Comparison of ENCODE assay signal across 8 cellular contexts in genomic region chr9:6024035-6024554, GRCh38. TPM values are rescaled to one million over a fixed set of nuclear protein-coding genes. Genes with fewer than 3 reads are reported as not detected.
A peak's percentile ranks its signal among the peaks of the same experiment; 100 is the strongest.
DNase-seq lines count a peak whose midpoint lies in the region; ATAC-seq and TF ChIP-seq lines count a peak whose summit lies in the region.

No MANE protein-coding gene starts in this region.

- peaks cover 4% of the 10 kb centered on the region for H3K4me1 Mint-ChIP-seq in T-helper 17 cell
- H3K4me1 Mint-ChIP-seq in stimulated activated naive CD8-positive, alpha-beta T cell treated with anti-CD3 and anti-CD28 coated beads, Interleukin-15, amount 100 ng/mL, for 72 hours = peaks cover 6% of the 10 kb centered on the region

- H3K27ac ChIP-seq in C4-2B (no peak overlapping the region), foreskin keratinocyte (no peak overlapping the region)

- H3K27me3 Mint-ChIP-seq in T-helper 17 cell = peaks cover 12% of the 10 kb centered on the region
- H3K27me3 Mint-ChIP-seq in stimulated activated naive CD8-positive, alpha-beta T cell treated with anti-CD3 and anti-CD28 coated beads, Interleukin-15, amount 100 ng/mL, for 72 hours = peaks cover 6% of the 10 kb centered on the region

- ATAC-seq in HG03342 (IDR thresholded peaks at IDR 0.05; ENCODE audit: unreplicated experiment) = peak; percentile 80
- peak; percentile 80 for ATAC-seq in T-helper 17 cell
- peak; percentile 64 for ATAC-seq in foreskin keratinocyte
- peak; percentile 85 for ATAC-seq in stimulated activated naive CD8-positive, alpha-beta T cell treated with anti-CD3 and anti-CD28 coated beads, Interleukin-15, amount 100 ng/mL, for 72 hours
- ATAC-seq in GM21390 (IDR thresholded peaks at IDR 0.05; ENCODE audit: unreplicated experiment) = no peak

- no peaks in the 10 kb centered on the region for H3K27me3 ChIP-seq in foreskin keratinocyte

- DNase-seq in T-helper 17 cell = no peak
- DNase-seq in foreskin keratinocyte = peak; percentile 4 to 13
- DNase-seq in stimulated activated naive CD8-positive, alpha-beta T cell treated with anti-CD3 and anti-CD28 coated beads, Interleukin-15, amount 100 ng/mL, for 72 hours = peak; percentile 20 to 33
- no peak for DNase-seq in globus pallidus (ENCODE audit: low spot score)

- TF ChIP-seq CTCF in C4-2B (conservative IDR thresholded peaks at IDR 0.05) (peak; percentile 80), GM12874 (IDR thresholded peaks at IDR 0.05; ENCODE audit: insufficient read depth, low read depth, low read length) (peak; percentile 68), foreskin keratinocyte (conservative IDR thresholded peaks at IDR 0.05) (peak; percentile 57)

- H3K36me3 Mint-ChIP-seq in T-helper 17 cell (ENCODE audit: low read depth) = peaks cover 2% of the 10 kb centered on the region

- H3K4me3 Mint-ChIP-seq in T-helper 17 cell = no peak overlapping the region
- peak overlapping the region; percentile 67 to 71 for H3K4me3 Mint-ChIP-seq in stimulated activated naive CD8-positive, alpha-beta T cell treated with anti-CD3 and anti-CD28 coated beads, Interleukin-15, amount 100 ng/mL, for 72 hours

- no peaks in the 10 kb centered on the region for H3K9me3 ChIP-seq in T-helper 17 cell (ENCODE audit: control insufficient read depth, low read length, poor library complexity, severe bottlenecking)

- H3K4me1 ChIP-seq in foreskin keratinocyte = no peaks in the 10 kb centered on the region

- no peak overlapping the region for H3K27ac Mint-ChIP-seq in T-helper 17 cell
- H3K27ac Mint-ChIP-seq in stimulated activated naive CD8-positive, alpha-beta T cell treated with anti-CD3 and anti-CD28 coated beads, Interleukin-15, amount 100 ng/mL, for 72 hours = no peak overlapping the region

- no peaks in the 10 kb centered on the region for H3K9me3 Mint-ChIP-seq in stimulated activated naive CD8-positive, alpha-beta T cell treated with anti-CD3 and anti-CD28 coated beads, Interleukin-15, amount 100 ng/mL, for 72 hours

RNA-seq across cellular contexts. Expression of gene RANBP6, which starts 8.7 kb away (rescaled TPM):
- total RNA-seq in T-helper 17 cell (10 to 100 TPM; 30.4 to 32.2 TPM), foreskin keratinocyte (12.9 and 14.6 TPM in 2 replicates)
- 3.9 and 4.4 TPM in 2 replicates for polyA plus RNA-seq in foreskin keratinocyte

Comparison
In these comparisons a context has a peak if more than half of its experiments do, and no peak if none do; other contexts are left out.
1. DNase-seq: peak in foreskin keratinocyte (2 of 2) and stimulated activated naive CD8-positive, alpha-beta T cell treated with anti-CD3 and anti-CD28 coated beads, Interleukin-15, amount 100 ng/mL, for 72 hours (2 of 2); none in T-helper 17 cell (0 of 3) and globus pallidus (single experiment).
2. Peak in every context shown above with its lines, with median percentiles within 50 percentile points of each other: CTCF ChIP-seq.